Comparison of ENCODE assay signal across 8 cellular contexts in the genomic region with DNA sequence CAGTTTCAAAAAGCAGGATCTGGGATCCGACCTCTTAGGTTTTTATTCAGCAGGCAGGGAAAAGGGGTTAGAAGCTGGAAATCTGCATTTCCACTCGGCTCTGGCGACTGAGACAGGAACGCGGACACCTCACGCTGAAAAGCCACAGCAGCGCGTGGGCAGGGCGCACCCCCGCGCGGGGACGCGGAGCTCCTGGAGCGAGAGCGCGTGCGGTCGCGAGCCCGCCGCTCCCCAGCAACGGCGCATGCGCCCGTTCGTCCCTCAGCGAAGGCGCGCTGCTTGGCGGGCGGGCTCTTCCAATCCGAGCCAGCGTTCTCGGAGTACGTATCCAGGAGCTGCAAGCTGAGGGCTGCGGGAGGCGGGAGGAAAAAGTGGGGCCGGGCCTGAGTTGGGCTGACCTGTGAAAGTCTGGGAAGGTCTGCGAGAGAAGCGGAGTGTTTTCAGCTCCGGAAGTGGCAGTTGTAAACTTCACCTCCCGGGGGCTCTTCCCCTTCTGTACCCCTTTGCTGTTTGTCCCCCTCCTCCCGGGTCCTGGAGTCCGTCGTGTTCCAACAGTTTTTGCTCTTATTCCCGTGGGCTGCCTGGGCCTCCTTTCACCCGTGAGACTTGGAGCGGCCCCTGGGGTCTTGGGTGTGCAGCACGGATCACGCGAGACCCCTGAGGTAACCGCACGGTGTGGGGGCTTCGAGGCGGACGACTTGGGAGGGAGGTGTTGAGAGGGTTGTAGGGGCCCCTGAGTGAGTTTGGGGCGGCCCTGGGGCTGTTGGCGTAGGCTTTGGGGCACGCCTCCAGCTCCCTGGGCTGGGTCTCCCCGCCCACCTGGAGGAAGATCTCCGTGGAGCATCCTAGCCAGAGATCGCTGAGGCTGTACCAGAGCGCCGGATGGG. TPM values are rescaled to one million over a fixed set of nuclear protein-coding genes. Genes with fewer than 3 reads are reported as not detected.
DNase-seq lines count a peak whose midpoint lies in the region; ATAC-seq and TF ChIP-seq lines count a peak whose summit lies in the region.

A gene (plus strand): TSS at position 403 of the 887 bp plus-strand sequence. CDS start 11,046 bp downstream, outside the sequence.

- no peaks in the 10 kb centered on the region for H3K36me3 Mint-ChIP-seq in endodermal cell (ENCODE audit: low read depth)
- peaks cover 3% of the 10 kb centered on the region for H3K36me3 Mint-ChIP-seq in mesothelial cell of epicardium

- TF ChIP-seq CTCF in endodermal cell (conservative IDR thresholded peaks at IDR 0.05): peak; percentile 35
- no peak for TF ChIP-seq CTCF in mesothelial cell of epicardium (IDR thresholded peaks at IDR 0.05; ENCODE audit: unreplicated experiment)

- peak within 1 kb of the TSS; percentile 97 for H3K9ac ChIP-seq in endodermal cell (ENCODE audit: extremely low read depth, low read length, poor library complexity, severe bottlenecking)

- H3K4me1 Mint-ChIP-seq in endodermal cell (peaks cover 19% of the 10 kb centered on the region), mesothelial cell of epicardium (peaks cover 16% of the 10 kb centered on the region)

- peaks cover 3% of the 10 kb centered on the region for H3K4me1 ChIP-seq in endodermal cell (ENCODE audit: control insufficient read depth, insufficient read depth, low read length)

- DNase-seq in D341Med (ENCODE audit: low spot score): peak; percentile 98
- peak in 74 of 76 experiments; percentile 28 to 88 (median 78) for DNase-seq in HUDEP-2 (lab: John Stamatoyannopoulos, UW; ENCODE audit: unreplicated experiment in 76 of 76)
- peak; percentile 75 for DNase-seq in NOMO-1 treated with dmso at 0.1 percent for 144 hours (lab: John Stamatoyannopoulos, UW; ENCODE audit: unreplicated experiment)
- DNase-seq in activated CD8-positive, alpha-beta memory T cell treated with anti-CD3 and anti-CD28 coated beads, Interleukin-2, amount 50 U/mL, for 1 hour (ENCODE audit: extremely low read depth): peak; percentile 54
- DNase-seq in endodermal cell: peak; percentile 98
- DNase-seq in mesothelial cell of epicardium (ENCODE audit: low spot score in 2 of 2, unreplicated experiment in 2 of 2): peak; percentile 89 to 90
- DNase-seq in stimulated activated CD8-positive, alpha-beta memory T cell treated with anti-CD3 and anti-CD28 coated beads, Interleukin-15, amount 100 ng/mL, for 4 hours (ENCODE audit: low read depth in 2 of 2): peak; percentile 70 to 74

- 0 to 1% methylated on average over 23 to 65 of the region's 65 CpGs for WGBS in endodermal cell (ENCODE audit: insufficient coverage in 1 of 2, insufficient read length in 1 of 2), 2 experiments

- peak; percentile 74 for ATAC-seq in GM21390 (IDR thresholded peaks at IDR 0.05; ENCODE audit: unreplicated experiment)

- H3K27ac Mint-ChIP-seq in endodermal cell (peak within 1 kb of the TSS; percentile 99), mesothelial cell of epicardium (peak within 1 kb of the TSS; percentile 96)

- H3K27ac ChIP-seq in endodermal cell (ENCODE audit: low read depth, low read length): peak within 1 kb of the TSS; percentile 99

- H3K27me3 Mint-ChIP-seq in endodermal cell (ENCODE audit: insufficient read depth): peaks cover 8% of the 10 kb centered on the region
- H3K27me3 Mint-ChIP-seq in mesothelial cell of epicardium (ENCODE audit: low read depth): peaks cover 6% of the 10 kb centered on the region

- H3K36me3 ChIP-seq in endodermal cell (ENCODE audit: control insufficient read depth, insufficient read depth, low read length): no peaks in the 10 kb centered on the region

- H3K9me3 Mint-ChIP-seq in endodermal cell (peaks cover 5% of the 10 kb centered on the region), mesothelial cell of epicardium (no peaks in the 10 kb centered on the region)

- H3K9me3 ChIP-seq in endodermal cell (ENCODE audit: control insufficient read depth, low read length): no peaks in the 10 kb centered on the region

- H3K27me3 ChIP-seq in endodermal cell (ENCODE audit: control insufficient read depth, insufficient read depth, low read length, poor library complexity, severe bottlenecking): no peaks in the 10 kb centered on the region

- H3K4me3 Mint-ChIP-seq in endodermal cell (peak within 1 kb of the TSS; percentile 84), mesothelial cell of epicardium (peak within 1 kb of the TSS; percentile 93)

- peak within 1 kb of the TSS; percentile 91 for H3K4me3 ChIP-seq in endodermal cell (ENCODE audit: low read length)

RNA-seq across cellular contexts. Expression of the gene that starts here (rescaled TPM):
- 1 to 10 TPM; 6.3 to 6.8 TPM for total RNA-seq in endodermal cell
- polyA plus RNA-seq in endodermal cell (2013, experiment 1 of 2): 5.0 TPM
- 3.9 TPM for polyA plus RNA-seq in endodermal cell (2013, experiment 2 of 2)
- 7.3 to 9.8 TPM (median 8.3 TPM) in 3 replicates for total RNA-seq in mesothelial cell of epicardium

Comparison
In these comparisons a context has a peak if more than half of its experiments do, and no peak if none do; other contexts are left out.
1. Peak in every context shown above with its lines: DNase-seq, ATAC-seq, H3K4me3 ChIP-seq and H3K27ac ChIP-seq.